Comparison of ENCODE assay signal across 8 cellular contexts in the genomic region with DNA sequence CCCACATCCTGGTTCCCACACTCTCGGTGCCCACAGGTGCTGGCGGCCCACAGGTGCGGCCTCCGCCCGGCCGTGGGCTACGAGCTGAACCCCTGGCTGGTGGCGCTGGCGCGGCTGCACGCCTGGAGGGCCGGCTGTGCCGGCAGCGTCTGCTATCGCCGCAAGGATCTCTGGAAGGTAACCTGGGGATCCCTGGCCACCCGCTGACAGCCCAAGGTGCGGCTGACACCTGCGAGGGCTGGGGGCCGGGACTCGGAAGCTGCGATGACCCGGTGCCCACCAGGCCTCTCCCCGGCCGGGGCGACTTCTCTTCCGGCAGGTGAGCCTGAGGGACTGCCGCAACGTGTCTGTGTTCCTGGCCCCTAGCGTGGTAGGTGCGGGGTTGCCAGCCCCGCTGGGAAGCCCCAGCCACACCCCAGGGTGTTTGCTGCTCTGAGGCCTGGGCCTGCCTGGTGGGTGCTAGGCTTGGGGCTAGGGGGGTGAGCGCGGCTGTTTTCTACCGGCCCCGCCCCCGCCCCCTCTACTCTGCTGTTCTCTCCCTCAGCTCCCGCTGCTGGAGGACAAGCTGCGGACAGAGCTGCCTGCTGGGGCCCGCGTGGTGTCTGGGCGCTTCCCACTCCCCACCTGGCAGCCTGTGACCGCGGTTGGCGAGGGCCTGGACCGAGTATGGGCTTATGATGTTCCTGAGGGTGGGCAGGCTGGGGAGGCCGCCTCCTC. TPM values are rescaled to one million over a fixed set of nuclear protein-coding genes. Genes with fewer than 3 reads are reported as not detected.
DNase-seq lines count a peak whose midpoint lies in the region; ATAC-seq and TF ChIP-seq lines count a peak whose summit lies in the region.

No MANE protein-coding gene starts in this region.

- TF ChIP-seq CTCF in lower lobe of right lung (IDR thresholded peaks at IDR 0.05) (no peak), upper lobe of right lung (IDR thresholded peaks at IDR 0.05) (no peak), foreskin keratinocyte (conservative IDR thresholded peaks at IDR 0.05) (no peak)

- peaks cover 30% of the 10 kb centered on the region for H3K4me1 ChIP-seq in lower lobe of right lung
- H3K4me1 ChIP-seq in upper lobe of right lung: peaks cover 18% of the 10 kb centered on the region
- H3K4me1 ChIP-seq in foreskin keratinocyte: peaks cover 6% of the 10 kb centered on the region

- H3K4me3 Mint-ChIP-seq in activated naive CD4-positive, alpha-beta T cell treated with anti-CD3 and anti-CD28 coated beads for 36 hours: peak overlapping the region; percentile 49

- H3K4me3 ChIP-seq in lower lobe of right lung: peak overlapping the region; percentile 80
- peak overlapping the region; percentile 85 for H3K4me3 ChIP-seq in upper lobe of right lung

- H3K9me3 ChIP-seq in lower lobe of right lung (no peaks in the 10 kb centered on the region), upper lobe of right lung (no peaks in the 10 kb centered on the region)

- H3K9me3 Mint-ChIP-seq in activated naive CD4-positive, alpha-beta T cell treated with anti-CD3 and anti-CD28 coated beads for 36 hours: no peaks in the 10 kb centered on the region

- ATAC-seq in lower lobe of right lung (no peak), upper lobe of right lung (no peak), GM19452 (IDR thresholded peaks at IDR 0.05; ENCODE audit: unreplicated experiment) (no peak), foreskin keratinocyte (no peak)

- peaks cover 17% of the 10 kb centered on the region for H3K4me1 Mint-ChIP-seq in activated naive CD4-positive, alpha-beta T cell treated with anti-CD3 and anti-CD28 coated beads for 36 hours (ENCODE audit: low read depth)

- peaks cover 5% of the 10 kb centered on the region for H3K36me3 ChIP-seq in lower lobe of right lung
- H3K36me3 ChIP-seq in upper lobe of right lung: no peaks in the 10 kb centered on the region

- intact Hi-C loops in activated naive CD4-positive, alpha-beta T cell treated with anti-CD3 and anti-CD28 coated beads for 36 hours (cut with micrococcal nuclease): loop anchor here (2.0 to 5.0 kb wide), 2 partner anchors 19 to 40 kb away; a partner anchor contains a TSS
- intact Hi-C loops in lower lobe of right lung (cut with DNase I): no loop called here
- intact Hi-C loops in upper lobe of right lung (cut with DNase I): no loop called here

- no peak for DNase-seq in activated naive CD4-positive, alpha-beta T cell treated with anti-CD3 and anti-CD28 coated beads for 36 hours
- DNase-seq in activated naive CD4-positive, alpha-beta T cell treated with anti-CD3 and anti-CD28 coated beads, Interleukin-2, amount 50 U/mL, for 16 hours: no peak
- DNase-seq in lower lobe of right lung (no peak), upper lobe of right lung (no peak), NCI-H128 (lab: John Stamatoyannopoulos, UW; ENCODE audit: unreplicated experiment) (no peak), foreskin keratinocyte (no peak)

- H3K27ac ChIP-seq in angular gyrus (ENCODE audit: low read depth, low read length) (peak overlapping the region; percentile 89), lower lobe of right lung (peak overlapping the region; percentile 89), upper lobe of right lung (peak overlapping the region; percentile 84), foreskin keratinocyte (no peak overlapping the region)

- H3K27ac Mint-ChIP-seq in activated naive CD4-positive, alpha-beta T cell treated with anti-CD3 and anti-CD28 coated beads for 36 hours: no peak overlapping the region

- H3K27me3 ChIP-seq in lower lobe of right lung (ENCODE audit: low read depth) (peaks cover 14% of the 10 kb centered on the region), upper lobe of right lung (peaks cover 5% of the 10 kb centered on the region), foreskin keratinocyte (no peaks in the 10 kb centered on the region)

- no peaks in the 10 kb centered on the region for H3K27me3 Mint-ChIP-seq in activated naive CD4-positive, alpha-beta T cell treated with anti-CD3 and anti-CD28 coated beads for 36 hours (ENCODE audit: low read depth)

- H3K36me3 Mint-ChIP-seq in activated naive CD4-positive, alpha-beta T cell treated with anti-CD3 and anti-CD28 coated beads for 36 hours (ENCODE audit: low read depth): no peaks in the 10 kb centered on the region

- CTCF ChIA-PET in activated naive CD4-positive, alpha-beta T cell treated with anti-CD3 and anti-CD28 coated beads for 36 hours (lab: Charles Lee): interaction anchor here (1.0 to 3.7 kb wide), 3 partner anchors 10 to 19 kb away, joined by 3 to 25 read pairs (median 13); a partner anchor contains a TSS

RNA-seq across cellular contexts. Expression of a gene that starts 1.0 kb away (rescaled TPM):
- 10 to 100 TPM; 21.5 to 24.3 TPM for total RNA-seq in activated naive CD4-positive, alpha-beta T cell treated with anti-CD3 and anti-CD28 coated beads for 36 hours
- 36.5 TPM for total RNA-seq in lower lobe of right lung
- 30.5 TPM for total RNA-seq in upper lobe of right lung
- total RNA-seq in foreskin keratinocyte: 43.6 and 47.9 TPM in 2 replicates
- polyA plus RNA-seq in foreskin keratinocyte: 42.0 and 47.0 TPM in 2 replicates

RNA-seq across cellular contexts. Expression of a gene that starts 4.3 kb away (rescaled TPM):
- total RNA-seq in activated naive CD4-positive, alpha-beta T cell treated with anti-CD3 and anti-CD28 coated beads for 36 hours: 1 to 10 TPM; 1.2 to 1.3 TPM
- total RNA-seq in lower lobe of right lung (26.1 TPM), upper lobe of right lung (0.78 TPM), foreskin keratinocyte (2.7 and 2.9 TPM in 2 replicates)
- polyA plus RNA-seq in foreskin keratinocyte: 3.3 and 4.0 TPM in 2 replicates

RNA-seq across cellular contexts. Expression of a gene that starts 5.0 kb away (rescaled TPM):
- total RNA-seq in activated naive CD4-positive, alpha-beta T cell treated with anti-CD3 and anti-CD28 coated beads for 36 hours: 1 to 10 TPM; 6.5 to 7.7 TPM
- total RNA-seq in lower lobe of right lung (15.6 TPM), upper lobe of right lung (8.9 TPM), foreskin keratinocyte (17.8 and 18.4 TPM in 2 replicates)
- polyA plus RNA-seq in foreskin keratinocyte: 20.6 and 21.2 TPM in 2 replicates

RNA-seq across cellular contexts. Expression of a gene that starts 7.0 kb away (rescaled TPM):
- 10 to 100 TPM in 1 of 2 experiments, 1 to 10 TPM in 1; 8.2 to 11.0 TPM for total RNA-seq in activated naive CD4-positive, alpha-beta T cell treated with anti-CD3 and anti-CD28 coated beads for 36 hours
- 35.9 TPM for total RNA-seq in lower lobe of right lung
- 30.4 TPM for total RNA-seq in upper lobe of right lung
- 65.7 and 70.0 TPM in 2 replicates for total RNA-seq in foreskin keratinocyte
- polyA plus RNA-seq in foreskin keratinocyte: 114 and 131 TPM in 2 replicates

RNA-seq across cellular contexts. Expression of a gene that starts 16.3 kb away (rescaled TPM):
- total RNA-seq in activated naive CD4-positive, alpha-beta T cell treated with anti-CD3 and anti-CD28 coated beads for 36 hours: 1 to 10 TPM; 3.7 to 5.7 TPM
- 11.0 TPM for total RNA-seq in lower lobe of right lung
- 3.6 TPM for total RNA-seq in upper lobe of right lung
- total RNA-seq in foreskin keratinocyte: 0.28 and 2.4 TPM in 2 replicates
- 0.32 and 0.91 TPM in 2 replicates for polyA plus RNA-seq in foreskin keratinocyte
